ENCODE assay signal across 30 cellular contexts in genomic region chr20:22729616-22730236, GRCh38.
"Had no signal": no experiment of that assay in that cellular context is flagged by ENCODE, and none has a peak within 500 bp of the region (broad histone marks: within the 10 kb centered on the region; RNA-seq: fewer than 3 reads in every experiment).

No MANE protein-coding gene starts in this region.

- H3K27ac ChIP-seq: ascending aorta, cardiac muscle cell, RWPE1, WERI-Rb-1 had no signal

- H3K27me3 ChIP-seq: ascending aorta, cardiac muscle cell had no signal

- ATAC-seq: activated CD8-positive, alpha-beta memory T cell treated with anti-CD3 and anti-CD28 coated beads, Interleukin-2, amount 10 ng/mL, durations not matched to agents 7 days and 5 days; PC-3; Right ventricle myocardium inferior; SK-N-SH treated with all-trans-retinoic acid at 6 μM for 48 hours had no signal

- H3K36me3 ChIP-seq: ascending aorta, cardiac muscle cell, WERI-Rb-1 had no signal

- H3K4me3 ChIP-seq: ascending aorta, cardiac muscle cell had no signal

- H3K4me1 ChIP-seq: ascending aorta had no signal

- DNase-seq: activated CD4-positive, alpha-beta memory T cell treated with anti-CD3 and anti-CD28 coated beads, Interleukin-2, amount 10 ng/mL, durations not matched to agents 7 days and 5 days; activated CD4-positive, alpha-beta T cell treated with anti-CD3 and anti-CD28 coated beads for 1 hour; activated CD4-positive, alpha-beta T cell treated with anti-CD3 and anti-CD28 coated beads for 48 hours; activated CD4-positive, CD25-positive, alpha-beta regulatory T cell; activated CD8-positive, alpha-beta memory T cell treated with anti-CD3 and anti-CD28 coated beads for 24 hours; activated CD8-positive, alpha-beta memory T cell treated with anti-CD3 and anti-CD28 coated beads, Interleukin-2, amount 10 ng/mL, durations not matched to agents 7 days and 5 days; activated CD8-positive, alpha-beta memory T cell treated with anti-CD3 and anti-CD28 coated beads, Interleukin-2, amount 50 U/mL, for 48 hours; activated effector memory CD4-positive, alpha-beta T cell treated with Interleukin-2 at 50 U/mL for 16 hours; activated naive CD4-positive, alpha-beta T cell; activated naive CD8-positive, alpha-beta T cell treated with anti-CD3 and anti-CD28 coated beads, Interleukin-2, amount 10 ng/mL, durations not matched to agents 7 days and 5 days; activated T-cell treated with anti-CD3 and anti-CD28 coated beads, Interleukin-2, amount 50 U/mL, for 48 hours; amygdala; MM.1S; NCI-H1092; NCI-H187 treated with DMSO at 0.1 percent for 48 hours; NCI-H2081; NCI-H226; NCI-H524 treated with DMSO at 0.1 percent for 48 hours; NCI-H748 treated with DMSO at 0.1 percent for 48 hours; NK-92 treated with Interleukin-12 subunit alpha and Interleukin-12 subunit beta, amount 100 ng/mL, for 24 hours; SIG-M5; T-helper 1 cell; T1000; WERI-Rb-1 had no signal

- H3K9me3 ChIP-seq: ascending aorta had no signal
